In genomic region chr7:102403563-102403962, GRCh38 we compare ENCODE assay signal across 1 cellular context.
TF ChIP-seq lines count a peak whose summit lies in the region.

No MANE protein-coding gene starts in this region.

TF ChIP-seq in HepG2, 621 proteins besides CTCF, POLR2A, EP300 and RAD21:
- no peak for TF ChIP-seq DNMT1 (CRISPR knock-in tag; IDR thresholded peaks at IDR 0.05)
- TF ChIP-seq ZNF629 (CRISPR knock-in tag; conservative IDR thresholded peaks at IDR 0.05) = peak; percentile 68
TF ChIP-seq in HepG2: peak in this region for 1.
